28 cellular contexts compared by ENCODE assay signal in genomic region chr6:86938814-86939213, GRCh38. TPM values are rescaled to one million over a fixed set of nuclear protein-coding genes. Genes with fewer than 3 reads are reported as not detected.
"Had no signal": no experiment of that assay in that cellular context is flagged by ENCODE, and none has a peak within 500 bp of the region (broad histone marks: within the 10 kb centered on the region; RNA-seq: fewer than 3 reads in every experiment).

No MANE protein-coding gene starts in this region.

- H3K36me3 Mint-ChIP-seq: activated CD4-positive, alpha-beta memory T cell treated with anti-CD3 and anti-CD28 coated beads for 36 hours; activated naive CD8-positive, alpha-beta T cell; T-cell had no signal

- FAIRE-seq: astrocyte, TTC549 had no signal

- ATAC-seq: activated T-cell treated with anti-CD3 and anti-CD28 coated beads, Interleukin-2, amount 50 U/mL, for 4 hours; activated T-helper 17 cell treated with anti-CD3 and anti-CD28 coated beads, Interleukin-2, amount 50 U/mL, for 72 hours; T-cell had no signal

- H3K4me1 Mint-ChIP-seq: activated CD4-positive, alpha-beta T cell treated with anti-CD3 and anti-CD28 coated beads, Interleukin-2, amount 10 ng/mL, durations not matched to agents 7 days and 5 days; activated T-helper 17 cell treated with anti-CD3 and anti-CD28 coated beads, Interleukin-2, amount 50 U/mL, for 72 hours had no signal

- H3K4me3 Mint-ChIP-seq: activated CD4-positive, alpha-beta memory T cell treated with anti-CD3 and anti-CD28 coated beads for 36 hours; activated CD4-positive, alpha-beta T cell treated with anti-CD3 and anti-CD28 coated beads, Interleukin-2, amount 10 ng/mL, durations not matched to agents 7 days and 5 days; activated naive CD4-positive, alpha-beta T cell treated with anti-CD3 and anti-CD28 coated beads for 36 hours; activated naive CD8-positive, alpha-beta T cell; activated T-cell treated with anti-CD3 and anti-CD28 coated beads, Interleukin-2, amount 50 U/mL, for 4 hours; activated T-helper 17 cell treated with anti-CD3 and anti-CD28 coated beads, Interleukin-2, amount 50 U/mL, for 72 hours; T-cell had no signal

- H3K27ac ChIP-seq: brain microvascular endothelial cell, cardiac muscle cell, SK-N-MC, VCaP had no signal

- H3K9me3 Mint-ChIP-seq: activated CD4-positive, alpha-beta memory T cell treated with anti-CD3 and anti-CD28 coated beads for 36 hours; activated CD4-positive, alpha-beta T cell treated with anti-CD3 and anti-CD28 coated beads, Interleukin-2, amount 10 ng/mL, durations not matched to agents 7 days and 5 days; activated naive CD4-positive, alpha-beta T cell treated with anti-CD3 and anti-CD28 coated beads for 36 hours; activated T-cell treated with anti-CD3 and anti-CD28 coated beads, Interleukin-2, amount 50 U/mL, for 4 hours; activated T-helper 17 cell treated with anti-CD3 and anti-CD28 coated beads, Interleukin-2, amount 50 U/mL, for 72 hours had no signal

- H3K36me3 ChIP-seq: brain microvascular endothelial cell, cardiac muscle cell had no signal

- H3K27ac Mint-ChIP-seq: activated CD4-positive, alpha-beta memory T cell treated with anti-CD3 and anti-CD28 coated beads for 36 hours; activated CD4-positive, alpha-beta T cell treated with anti-CD3 and anti-CD28 coated beads, Interleukin-2, amount 10 ng/mL, durations not matched to agents 7 days and 5 days; activated naive CD4-positive, alpha-beta T cell treated with anti-CD3 and anti-CD28 coated beads for 36 hours; activated naive CD8-positive, alpha-beta T cell; activated T-helper 17 cell treated with anti-CD3 and anti-CD28 coated beads, Interleukin-2, amount 50 U/mL, for 72 hours; T-cell had no signal

- H3K4me3 ChIP-seq: SK-N-MC had no signal

- DNase-seq: activated CD4-positive, alpha-beta memory T cell treated with anti-CD3 and anti-CD28 coated beads for 36 hours; activated CD4-positive, alpha-beta T cell treated with anti-CD3 and anti-CD28 coated beads, Interleukin-2, amount 10 ng/mL, durations not matched to agents 7 days and 5 days; activated CD4-positive, CD25-positive, alpha-beta regulatory T cell; activated CD8-positive, alpha-beta memory T cell treated with anti-CD3 and anti-CD28 coated beads for 24 hours; activated gamma-delta T cell; activated naive CD4-positive, alpha-beta T cell treated with anti-CD3 and anti-CD28 coated beads for 36 hours; activated T-cell treated with anti-CD3 and anti-CD28 coated beads, Interleukin-2, amount 50 U/mL, for 4 hours; amygdala; brain microvascular endothelial cell; Kasumi-1; KBM-7; NCI-H1105 treated with DMSO at 0.1 percent for 48 hours; NCI-H1436 treated with DMSO at 0.1 percent for 48 hours; NCI-H187; NCI-H2081; NCI-H446; T-cell; T-helper 2 cell; T1000 had no signal

RNA-seq across cellular contexts. Expression of gene HTR1E, which starts 1.5 kb away (rescaled TPM):
- total RNA-seq: activated CD4-positive, alpha-beta memory T cell treated with anti-CD3 and anti-CD28 coated beads for 36 hours; activated CD4-positive, alpha-beta T cell treated with anti-CD3 and anti-CD28 coated beads, Interleukin-2, amount 10 ng/mL, durations not matched to agents 7 days and 5 days; activated naive CD4-positive, alpha-beta T cell treated with anti-CD3 and anti-CD28 coated beads for 36 hours; activated T-cell treated with anti-CD3 and anti-CD28 coated beads, Interleukin-2, amount 50 U/mL, for 4 hours; activated T-helper 17 cell treated with anti-CD3 and anti-CD28 coated beads, Interleukin-2, amount 50 U/mL, for 72 hours; astrocyte; cardiac muscle cell; OCI-LY7; RPMI7951; T-cell had no signal
